24 cellular contexts compared by ENCODE assay signal in genomic region chr12:49933793-49934192, GRCh38. TPM values are rescaled to one million over a fixed set of nuclear protein-coding genes. Genes with fewer than 3 reads are reported as not detected.
DNase-seq lines count a peak whose midpoint lies in the region; ATAC-seq and TF ChIP-seq lines count a peak whose summit lies in the region.
"Had no signal": no experiment of that assay in that cellular context is flagged by ENCODE, and none has a peak within 500 bp of the region (broad histone marks: within the 10 kb centered on the region; RNA-seq: fewer than 3 reads in every experiment).

No MANE protein-coding gene starts in this region.

- no peak for TF ChIP-seq RAD21 in Ishikawa (IDR thresholded peaks at IDR 0.05; ENCODE audit: low read depth)

- DNase-seq in Daoy (ENCODE audit: low read depth) = peak; percentile 39
- peak; percentile 59 for DNase-seq in astrocyte of the spinal cord (ENCODE audit: low read depth, low spot score)
- DNase-seq in islet precursor cell = peak; percentile 43
- DNase-seq in RPMI8226 = no peak
- no peak for DNase-seq in testis
- DNase-seq: activated CD4-positive, CD25-positive, alpha-beta regulatory T cell treated with anti-CD3 and anti-CD28 coated beads, Interleukin-2, amount 50 U/mL, for 72 hours; activated CD8-positive, alpha-beta memory T cell treated with anti-CD3 and anti-CD28 coated beads for 24 hours; activated naive CD8-positive, alpha-beta T cell treated with anti-CD3 and anti-CD28 coated beads, Interleukin-2, amount 50 U/mL, for 24 hours; caudate nucleus; CD4-positive, alpha-beta T cell; DMS153; erythroblast; glutamatergic neuron; NCI-H510A; NK-92 treated with Interleukin-12 subunit alpha and Interleukin-12 subunit beta, amount 100 ng/mL, for 24 hours; right cardiac atrium had no signal

- TF ChIP-seq EP300 in Ishikawa (IDR thresholded peaks at IDR 0.05; ENCODE audit: borderline replicate concordance) = no peak

- TF ChIP-seq CTCF in astrocyte of the spinal cord (IDR thresholded peaks at IDR 0.05; ENCODE audit: low read depth, low read length) (no peak), testis (IDR thresholded peaks at IDR 0.05) (no peak)

- no peak for ATAC-seq in HG03280 (IDR thresholded peaks at IDR 0.05; ENCODE audit: unreplicated experiment)
- no peak for ATAC-seq in HG03097 (IDR thresholded peaks at IDR 0.05; ENCODE audit: low FRiP score, unreplicated experiment)
- ATAC-seq: activated naive CD8-positive, alpha-beta T cell treated with anti-CD3 and anti-CD28 coated beads, Interleukin-2, amount 50 U/mL, for 24 hours; left lung; right cardiac atrium; stimulated activated effector memory CD8-positive, alpha-beta T cell treated with anti-CD3 and anti-CD28 coated beads, Interleukin-12 subunit alpha, Interleukin-12 subunit beta, amount 100 ng/mL, for 72 hours had no signal

- H3K9me3 ChIP-seq in testis = no peaks in the 10 kb centered on the region
- H3K9me3 ChIP-seq: left lung, thoracic aorta had no signal

- no peak overlapping the region for H3K27ac ChIP-seq in testis
- H3K27ac ChIP-seq: left lung, thoracic aorta had no signal

- no peaks in the 10 kb centered on the region for H3K36me3 ChIP-seq in testis (ENCODE audit: low read depth, missing control alignments)
- H3K36me3 ChIP-seq: left lung, thoracic aorta had no signal

- H3K4me1 ChIP-seq in testis = peaks cover under 1% of the 10 kb centered on the region
- H3K4me1 ChIP-seq: left lung had no signal

- intact Hi-C loops in testis (cut with DNase I; ENCODE audit: low total_unique reads) = no loop called here

- no peak overlapping the region for H3K4me3 ChIP-seq in astrocyte of the spinal cord (ENCODE audit: low read depth, low read length)
- H3K4me3 ChIP-seq in testis = no peak overlapping the region
- H3K4me3 ChIP-seq: left lung, thoracic aorta had no signal

- TF ChIP-seq POLR2A in testis (IDR thresholded peaks at IDR 0.05) = no peak

- WGBS in testis, 2 donors = 69 to 70% methylated on average over 5 of the region's 5 CpGs

- in situ Hi-C loops in astrocyte of the spinal cord (cut with HindIII; ENCODE audit: low sequenced_read_pairs) = no loop called here

- H3K27me3 ChIP-seq in testis = no peaks in the 10 kb centered on the region
- H3K27me3 ChIP-seq: left lung had no signal

TF ChIP-seq in Ishikawa, 13 proteins besides CTCF, POLR2A, EP300 and RAD21:
- TF ChIP-seq MAX (IDR thresholded peaks at IDR 0.05) = 0 out of 2 replicates have a peak, but pooled peaks have one; percentile 12
- TF ChIP-seq YY1 (IDR thresholded peaks at IDR 0.05; ENCODE audit: low read depth) = 0 out of 2 replicates have a peak, but pooled peaks have one; percentile 34
- no peak for TF ChIP-seq USF1 (IDR thresholded peaks at IDR 0.05)

RNA-seq across cellular contexts. Expression of gene AQP2, which starts 16.7 kb away (rescaled TPM):
- total RNA-seq in Daoy (2014; rRNA removed; shearing (Covaris generic)) = not detected in 2 replicates
- 1 to 10 TPM in 1 of 2 donors, under 1 TPM in 1; 0.79 to 1.9 TPM for total RNA-seq in testis
- polyA plus RNA-seq in testis (ENCODE audit: insufficient read depth, low read depth, low replicate concordance) = 1.1 TPM
- total RNA-seq: CD4-positive, alpha-beta T cell; mononuclear cell had no signal
- polyA plus RNA-seq: AG04450 had no signal

RNA-seq across cellular contexts. Expression of gene AQP5, which starts 27.9 kb away (rescaled TPM):
- total RNA-seq in Daoy (2014; rRNA removed; shearing (Covaris generic)) = not detected in 2 replicates
- 100 to 1,000 TPM; 128 to 134 TPM for total RNA-seq in testis
- polyA plus RNA-seq in testis (ENCODE audit: insufficient read depth, low read depth, low replicate concordance) = 414 TPM
- total RNA-seq: CD4-positive, alpha-beta T cell; mononuclear cell had no signal
- polyA plus RNA-seq: AG04450 had no signal

RNA-seq across cellular contexts. Expression of gene FAIM2, which starts 30.1 kb away (rescaled TPM):
- total RNA-seq in Daoy (2014; rRNA removed; shearing (Covaris generic)) = 0.34 TPM in 1 of 2 replicates, not detected in the other
- total RNA-seq in testis = 10 to 100 TPM; 14.6 to 15.3 TPM
- 67.5 TPM for polyA plus RNA-seq in testis (ENCODE audit: insufficient read depth, low read depth, low replicate concordance)
- total RNA-seq: CD4-positive, alpha-beta T cell; mononuclear cell had no signal

RNA-seq across cellular contexts. Expression of gene AQP6, which starts 39.0 kb away (rescaled TPM):
- 0.11 TPM in 1 of 2 replicates, not detected in the other for total RNA-seq in Daoy (2014; rRNA removed; shearing (Covaris generic))
- 1 to 10 TPM; 1.7 to 2.2 TPM for total RNA-seq in testis
- 3.1 TPM for polyA plus RNA-seq in testis (ENCODE audit: insufficient read depth, low read depth, low replicate concordance)
- total RNA-seq: CD4-positive, alpha-beta T cell; mononuclear cell; thoracic aorta had no signal
- polyA plus RNA-seq: AG04450 had no signal

Comparison
In these comparisons a context has a peak if more than half of its experiments do, and no peak if none do; other contexts are left out.
1. DNase-seq: peak in Daoy (single experiment), astrocyte of the spinal cord (single experiment) and islet precursor cell (single experiment); none in RPMI8226 (single experiment) and testis (single experiment).
2. RNA of gene AQP5, which starts 27.9 kb away (total RNA-seq): 128 to 134 TPM in testis; not detected in Daoy; every median in the first group is over 100 times any median in the second.
3. RNA of gene FAIM2, which starts 30.1 kb away (total RNA-seq): 14.6 to 15.3 TPM in testis; 0.34 TPM in Daoy; every median in the first group is over 10 times any median in the second.